ENCODE assay signal across 19 cellular contexts in genomic region chr11:131816046-131816445, GRCh38.
"Had no signal": no experiment of that assay in that cellular context is flagged by ENCODE, and none has a peak within 500 bp of the region (broad histone marks: within the 10 kb centered on the region; RNA-seq: fewer than 3 reads in every experiment).

No MANE protein-coding gene starts in this region.

- DNase-seq: activated CD4-positive, alpha-beta T cell treated with anti-CD3 and anti-CD28 coated beads, Interleukin-2, amount 10 ng/mL, durations not matched to agents 24 days and 14 days; activated CD4-positive, CD25-positive, alpha-beta regulatory T cell; activated CD8-positive, alpha-beta memory T cell treated with anti-CD3 and anti-CD28 coated beads, Interleukin-2, amount 50 U/mL, for 48 hours; activated gamma-delta T cell; activated T-cell treated with anti-CD3 and anti-CD28 coated beads, Interleukin-2, amount 50 U/mL, for 72 hours; amygdala; cerebellar nuclear complex; erythroblast; hypothalamus; right lobe of liver; spleen; stomach; SW 1271; testis had no signal

- H3K36me3 ChIP-seq: breast epithelium, prostate gland, right lobe of liver, spleen, stomach, upper lobe of left lung had no signal

- H3K4me1 ChIP-seq: breast epithelium, prostate gland, right lobe of liver, spleen, stomach, testis, upper lobe of left lung had no signal

- FAIRE-seq: TTC549 had no signal

- H3K27me3 ChIP-seq: right lobe of liver, testis, upper lobe of left lung had no signal

- H3K9me3 ChIP-seq: breast epithelium, prostate gland, right lobe of liver, spleen, stomach, testis, upper lobe of left lung had no signal

- H3K4me3 ChIP-seq: breast epithelium, prostate gland, right lobe of liver, spleen, stomach, testis, upper lobe of left lung had no signal

- H3K27ac ChIP-seq: breast epithelium, prostate gland, right lobe of liver, spleen, stomach, testis, upper lobe of left lung had no signal

- ATAC-seq: activated naive CD4-positive, alpha-beta T cell treated with anti-CD3 and anti-CD28 coated beads, Interleukin-2, amount 50 U/mL, for 72 hours; activated T-cell treated with anti-CD3 and anti-CD28 coated beads, Interleukin-2, amount 50 U/mL, for 72 hours; right lobe of liver had no signal
